21 cellular contexts compared by ENCODE assay signal in genomic region chr12:129393357-129393937, GRCh38.
"Had no signal": no experiment of that assay in that cellular context is flagged by ENCODE, and none has a peak within 500 bp of the region (broad histone marks: within the 10 kb centered on the region; RNA-seq: fewer than 3 reads in every experiment).

No MANE protein-coding gene starts in this region.

- H3K4me1 Mint-ChIP-seq: activated CD4-positive, alpha-beta T cell treated with anti-CD3 and anti-CD28 coated beads, Interleukin-2, amount 10 ng/mL, durations not matched to agents 7 days and 5 days; activated T-helper 17 cell treated with anti-CD3 and anti-CD28 coated beads, Interleukin-2, amount 50 U/mL, for 72 hours; T-cell had no signal

- H3K27ac Mint-ChIP-seq: activated CD4-positive, alpha-beta memory T cell treated with anti-CD3 and anti-CD28 coated beads for 36 hours; activated CD4-positive, alpha-beta T cell treated with anti-CD3 and anti-CD28 coated beads, Interleukin-2, amount 10 ng/mL, durations not matched to agents 7 days and 5 days; activated naive CD4-positive, alpha-beta T cell treated with anti-CD3 and anti-CD28 coated beads for 36 hours; activated naive CD8-positive, alpha-beta T cell; activated T-helper 17 cell treated with anti-CD3 and anti-CD28 coated beads, Interleukin-2, amount 50 U/mL, for 72 hours; T-cell had no signal

- H3K4me3 Mint-ChIP-seq: activated CD4-positive, alpha-beta memory T cell treated with anti-CD3 and anti-CD28 coated beads for 36 hours; activated CD4-positive, alpha-beta T cell treated with anti-CD3 and anti-CD28 coated beads, Interleukin-2, amount 10 ng/mL, durations not matched to agents 7 days and 5 days; activated naive CD4-positive, alpha-beta T cell treated with anti-CD3 and anti-CD28 coated beads for 36 hours; activated naive CD8-positive, alpha-beta T cell; activated T-helper 17 cell treated with anti-CD3 and anti-CD28 coated beads, Interleukin-2, amount 50 U/mL, for 72 hours; T-cell had no signal

- DNase-seq: activated CD4-positive, alpha-beta memory T cell treated with anti-CD3 and anti-CD28 coated beads for 36 hours; activated CD4-positive, alpha-beta T cell treated with anti-CD3 and anti-CD28 coated beads, Interleukin-2, amount 10 ng/mL, durations not matched to agents 7 days and 5 days; activated CD4-positive, CD25-positive, alpha-beta regulatory T cell; activated CD8-positive, alpha-beta memory T cell treated with anti-CD3 and anti-CD28 coated beads for 24 hours; activated gamma-delta T cell; activated naive CD4-positive, alpha-beta T cell treated with anti-CD3 and anti-CD28 coated beads for 36 hours; activated T-cell treated with anti-CD3 and anti-CD28 coated beads, Interleukin-2, amount 50 U/mL, for 48 hours; amygdala; brain microvascular endothelial cell; cerebellar nuclear complex; Kasumi-1; KBM-7; NCI-H1048; NCI-H1417; NCI-H1930; NCI-H345; NCI-H524; SIG-M5; T-cell had no signal

- H3K36me3 Mint-ChIP-seq: activated CD4-positive, alpha-beta memory T cell treated with anti-CD3 and anti-CD28 coated beads for 36 hours; activated naive CD8-positive, alpha-beta T cell; T-cell had no signal

- ATAC-seq: activated T-helper 17 cell treated with anti-CD3 and anti-CD28 coated beads, Interleukin-2, amount 50 U/mL, for 72 hours; T-cell had no signal

- H3K27me3 Mint-ChIP-seq: activated CD4-positive, alpha-beta memory T cell treated with anti-CD3 and anti-CD28 coated beads for 36 hours; activated CD4-positive, alpha-beta T cell treated with anti-CD3 and anti-CD28 coated beads, Interleukin-2, amount 10 ng/mL, durations not matched to agents 7 days and 5 days; activated naive CD8-positive, alpha-beta T cell; activated T-helper 17 cell treated with anti-CD3 and anti-CD28 coated beads, Interleukin-2, amount 50 U/mL, for 72 hours; T-cell had no signal
